ENCODE assay signal across 23 cellular contexts in genomic region chr3:104316118-104316517, GRCh38.
DNase-seq lines count a peak whose midpoint lies in the region; TF ChIP-seq lines count a peak whose summit lies in the region.
"Had no signal": no experiment of that assay in that cellular context is flagged by ENCODE, and none has a peak within 500 bp of the region (broad histone marks: within the 10 kb centered on the region; RNA-seq: fewer than 3 reads in every experiment).

No MANE protein-coding gene starts in this region.

- H3K4me1 ChIP-seq in osteoblast (ENCODE audit: insufficient read depth, low read length) = no peaks in the 10 kb centered on the region
- H3K4me1 ChIP-seq: heart right ventricle, sigmoid colon had no signal

- DNase-seq in ELR (ENCODE audit: low read depth) (peak; percentile 21), LHCN-M2 (ENCODE audit: low read depth) (peak; percentile 48), dedifferentiated amniotic fluid mesenchymal stem cell (ENCODE audit: extremely low spot score) (peak; percentile 31), osteoblast (ENCODE audit: insufficient read length, low spot score, missing footprints) (peak; percentile 17), hypothalamus (lab: John Stamatoyannopoulos, UW) (no peak), NCI-H1092 treated with DMSO at 0.1 percent for 48 hours (lab: John Stamatoyannopoulos, UW) (no peak)
- DNase-seq in T-helper 2 cell treated with Interferon-gamma antibody and Interleukin-4, amounts not matched to agents 5 μg/mL and 100 μg/mL, for 36 hours (ENCODE audit: low spot score) = no peak
- DNase-seq: activated CD4-positive, alpha-beta T cell treated with anti-CD3 and anti-CD28 coated beads, Interleukin-2, amount 50 U/mL, for 1 hour; activated CD8-positive, alpha-beta memory T cell treated with anti-CD3 and anti-CD28 coated beads, Interleukin-2, amount 50 U/mL, for 48 hours; activated effector memory CD4-positive, alpha-beta T cell treated with anti-CD3 and anti-CD28 coated beads, Interleukin-2, amount 50 U/mL, for 16 hours; AML-193; brain microvascular endothelial cell; DMS79; endodermal cell; GOT3; heart right ventricle; left ventricle myocardium superior; midbrain; NCI-H526 treated with DMSO at 0.1 percent for 48 hours; posterior cingulate gyrus; sigmoid colon; substantia nigra had no signal

- H3K4me3 ChIP-seq in osteoblast (ENCODE audit: insufficient read depth, low read length) = no peak overlapping the region
- H3K4me3 ChIP-seq: coronary artery, heart right ventricle, sigmoid colon had no signal

- no peaks in the 10 kb centered on the region for H3K27me3 Mint-ChIP-seq in T-helper 2 cell treated with Interferon-gamma antibody and Interleukin-4, amounts not matched to agents 5 μg/mL and 100 μg/mL, for 36 hours (ENCODE audit: low read depth)

- no peaks in the 10 kb centered on the region for H3K27me3 ChIP-seq in osteoblast (ENCODE audit: insufficient read depth, low read length)
- H3K27me3 ChIP-seq: brain microvascular endothelial cell, heart right ventricle, sigmoid colon had no signal

- H4K20me1 ChIP-seq in osteoblast (ENCODE audit: insufficient read depth, low read length) = no peaks in the 10 kb centered on the region

- H3K9me3 Mint-ChIP-seq in T-helper 2 cell treated with Interferon-gamma antibody and Interleukin-4, amounts not matched to agents 5 μg/mL and 100 μg/mL, for 36 hours = peaks cover 23% of the 10 kb centered on the region

- no peak overlapping the region for H3K4me2 ChIP-seq in osteoblast (ENCODE audit: insufficient read depth, low read length)

- H3K79me2 ChIP-seq in osteoblast (ENCODE audit: insufficient read depth, low read length) = no peaks in the 10 kb centered on the region

- no peaks in the 10 kb centered on the region for H3K9me3 ChIP-seq in osteoblast (ENCODE audit: low read depth, low read length)

- TF ChIP-seq CTCF in osteoblast (IDR thresholded peaks at IDR 0.05; ENCODE audit: extremely low read depth, low read depth, low read length) = no peak

- H3K4me1 Mint-ChIP-seq in T-helper 2 cell treated with Interferon-gamma antibody and Interleukin-4, amounts not matched to agents 5 μg/mL and 100 μg/mL, for 36 hours (ENCODE audit: low read depth) = no peaks in the 10 kb centered on the region
- H3K4me1 Mint-ChIP-seq: endodermal cell had no signal

- no peaks in the 10 kb centered on the region for H3K36me3 ChIP-seq in osteoblast (ENCODE audit: insufficient read depth, low read length)
- H3K36me3 ChIP-seq: brain microvascular endothelial cell, heart right ventricle, sigmoid colon had no signal

- no peak overlapping the region for H3K27ac ChIP-seq in osteoblast (ENCODE audit: low read depth, low read length)
- H3K27ac ChIP-seq: brain microvascular endothelial cell, coronary artery, heart right ventricle, sigmoid colon had no signal

- no peak overlapping the region for H3K4me3 Mint-ChIP-seq in T-helper 2 cell treated with Interferon-gamma antibody and Interleukin-4, amounts not matched to agents 5 μg/mL and 100 μg/mL, for 36 hours
- H3K4me3 Mint-ChIP-seq: endodermal cell had no signal

- no peak overlapping the region for H3K27ac Mint-ChIP-seq in T-helper 2 cell treated with Interferon-gamma antibody and Interleukin-4, amounts not matched to agents 5 μg/mL and 100 μg/mL, for 36 hours
- H3K27ac Mint-ChIP-seq: endodermal cell had no signal

- peak overlapping the region; percentile 51 for H2AFZ ChIP-seq in osteoblast (ENCODE audit: low read length)

- H3K36me3 Mint-ChIP-seq in T-helper 2 cell treated with Interferon-gamma antibody and Interleukin-4, amounts not matched to agents 5 μg/mL and 100 μg/mL, for 36 hours (ENCODE audit: low read depth) = no peaks in the 10 kb centered on the region

Comparison
In these comparisons a context has a peak if more than half of its experiments do, and no peak if none do; other contexts are left out.
1. DNase-seq: peak in ELR (single experiment), LHCN-M2 (single experiment), dedifferentiated amniotic fluid mesenchymal stem cell (single experiment) and osteoblast (single experiment); none in hypothalamus (0 of 51), NCI-H1092 treated with DMSO at 0.1 percent for 48 hours (single experiment) and T-helper 2 cell treated with Interferon-gamma antibody and Interleukin-4, amounts not matched to agents 5 μg/mL and 100 μg/mL, for 36 hours (single experiment).